In genomic region chr11:3799143-3799542, GRCh38 we compare ENCODE assay signal across 13 cellular contexts. TPM values are rescaled to one million over a fixed set of nuclear protein-coding genes. Genes with fewer than 3 reads are reported as not detected.
DNase-seq lines count a peak whose midpoint lies in the region; ATAC-seq and TF ChIP-seq lines count a peak whose summit lies in the region.
"Had no signal": no experiment of that assay in that cellular context is flagged by ENCODE, and none has a peak within 500 bp of the region (broad histone marks: within the 10 kb centered on the region; RNA-seq: fewer than 3 reads in every experiment).

No MANE protein-coding gene starts in this region.

- TF ChIP-seq CTCF in DOHH2 (IDR thresholded peaks at IDR 0.05; ENCODE audit: low read depth, low read length, poor library complexity, severe bottlenecking), result no peak

- H3K4me3 ChIP-seq in BLaER1 (no peak overlapping the region), DOHH2 (ENCODE audit: low read length) (peak overlapping the region; percentile 83)

- H4K20me1 ChIP-seq in BLaER1 (peaks cover 31% of the 10 kb centered on the region), DOHH2 (ENCODE audit: control insufficient read depth, insufficient read depth, low read depth, low read length) (peaks cover 24% of the 10 kb centered on the region)

- intact Hi-C loops in activated T-helper 2 cell treated with anti-CD3 and anti-CD28 coated beads, Interferon-gamma antibody, Interleukin-2, Interleukin-4, amounts not matched to agents 10 μg/mL and 5 μg/mL and 100 μg/mL, durations not matched to agents 14 hours and 24 hours and 36 hours (cut with micrococcal nuclease), result loop anchor here (5.0 kb wide), 1 partner anchor 1397 kb away; the partner anchor contains the start of gene TSSC4
- intact Hi-C loops in cardiac septum (cut with DNase I), result no loop called here
- intact Hi-C loops in Right ventricle myocardium inferior (cut with DNase I), result loop anchor here (5.0 kb wide), 1 partner anchor 293 kb away; the partner anchor contains the start of gene RRM1

- H3K9me3 ChIP-seq in BLaER1, result no peaks in the 10 kb centered on the region
- H3K9me3 ChIP-seq in DOHH2 (ENCODE audit: control insufficient read depth, insufficient read depth, low read length), result no peaks in the 10 kb centered on the region
- H3K9me3 ChIP-seq: gastrocnemius medialis had no signal

- H3K27ac Mint-ChIP-seq in activated T-helper 2 cell treated with anti-CD3 and anti-CD28 coated beads, Interferon-gamma antibody, Interleukin-2, Interleukin-4, amounts not matched to agents 10 μg/mL and 5 μg/mL and 100 μg/mL, durations not matched to agents 14 hours and 24 hours and 36 hours, result peak overlapping the region; percentile 95
- peak overlapping the region in 9 of 10 donors; percentile 98 to 100 (median 99) for H3K27ac Mint-ChIP-seq in naive thymus-derived CD8-positive, alpha-beta T cell

- H3K27me3 Mint-ChIP-seq in activated T-helper 2 cell treated with anti-CD3 and anti-CD28 coated beads, Interferon-gamma antibody, Interleukin-2, Interleukin-4, amounts not matched to agents 10 μg/mL and 5 μg/mL and 100 μg/mL, durations not matched to agents 14 hours and 24 hours and 36 hours (ENCODE audit: low read depth), result no peaks in the 10 kb centered on the region
- peaks cover 0 to 2% (median 0%) of the 10 kb centered on the region in 5 donors for H3K27me3 Mint-ChIP-seq in naive thymus-derived CD8-positive, alpha-beta T cell

- peaks cover 29% of the 10 kb centered on the region for H3K4me1 Mint-ChIP-seq in activated T-helper 2 cell treated with anti-CD3 and anti-CD28 coated beads, Interferon-gamma antibody, Interleukin-2, Interleukin-4, amounts not matched to agents 10 μg/mL and 5 μg/mL and 100 μg/mL, durations not matched to agents 14 hours and 24 hours and 36 hours (ENCODE audit: low read depth)
- peaks cover 17 to 49% (median 42%) of the 10 kb centered on the region in 4 donors for H3K4me1 Mint-ChIP-seq in naive thymus-derived CD8-positive, alpha-beta T cell

- peaks cover 27% of the 10 kb centered on the region for H3K36me3 Mint-ChIP-seq in activated T-helper 2 cell treated with anti-CD3 and anti-CD28 coated beads, Interferon-gamma antibody, Interleukin-2, Interleukin-4, amounts not matched to agents 10 μg/mL and 5 μg/mL and 100 μg/mL, durations not matched to agents 14 hours and 24 hours and 36 hours (ENCODE audit: low read depth)
- H3K36me3 Mint-ChIP-seq in naive thymus-derived CD8-positive, alpha-beta T cell, result peaks cover 0 to 12% (median 0%) of the 10 kb centered on the region in 3 donors

- POLR2A ChIA-PET in naive thymus-derived CD8-positive, alpha-beta T cell (lab: Charles Lee), result interaction anchor here (1.0 to 3.0 kb wide), 3 partner anchors 9 to 42 kb away, joined by 7 to 29 read pairs (median 27); partner anchors contain the start of genes PGAP2 and RHOG

- peaks cover 15% of the 10 kb centered on the region for H3K36me3 ChIP-seq in BLaER1
- H3K36me3 ChIP-seq in DOHH2 (ENCODE audit: control insufficient read depth, low read length), result peaks cover 31% of the 10 kb centered on the region

- H3K27me3 ChIP-seq in BLaER1, result no peaks in the 10 kb centered on the region
- no peaks in the 10 kb centered on the region for H3K27me3 ChIP-seq in DOHH2 (ENCODE audit: control insufficient read depth, low read length)
- H3K27me3 ChIP-seq: gastrocnemius medialis had no signal

- H3K27ac ChIP-seq in BLaER1 (no peak overlapping the region), DOHH2 (ENCODE audit: low read depth, low read length) (no peak overlapping the region)

- H3K79me2 ChIP-seq in DOHH2 (ENCODE audit: control insufficient read depth, low read length), result peaks cover 51% of the 10 kb centered on the region

- H3K9me3 Mint-ChIP-seq in activated T-helper 2 cell treated with anti-CD3 and anti-CD28 coated beads, Interferon-gamma antibody, Interleukin-2, Interleukin-4, amounts not matched to agents 10 μg/mL and 5 μg/mL and 100 μg/mL, durations not matched to agents 14 hours and 24 hours and 36 hours, result no peaks in the 10 kb centered on the region
- H3K9me3 Mint-ChIP-seq in naive thymus-derived CD8-positive, alpha-beta T cell, result no peaks in the 10 kb centered on the region

- H3K9ac ChIP-seq in BLaER1, result no peak overlapping the region

- peaks cover 5% of the 10 kb centered on the region; the same call in 1 of the 2 replicates for H3F3A ChIP-seq in DOHH2 (ENCODE audit: control insufficient read depth, insufficient read depth)

- H3K4me1 ChIP-seq in BLaER1 (peaks cover 30% of the 10 kb centered on the region), DOHH2 (ENCODE audit: control insufficient read depth, low read length) (peaks cover 28% of the 10 kb centered on the region)

- no peak for DNase-seq in activated T-helper 2 cell treated with anti-CD3 and anti-CD28 coated beads, Interferon-gamma antibody, Interleukin-2, Interleukin-4, amounts not matched to agents 10 μg/mL and 5 μg/mL and 100 μg/mL, durations not matched to agents 14 hours and 24 hours and 36 hours (ENCODE audit: low spot score)
- no peak for DNase-seq in naive thymus-derived CD8-positive, alpha-beta T cell
- DNase-seq in cardiac septum (ENCODE audit: low spot score), result no peak
- DNase-seq in Right ventricle myocardium inferior (ENCODE audit: missing footprints), result no peak
- DNase-seq in NCI-H345 treated with DMSO at 0.1 percent for 48 hours (lab: John Stamatoyannopoulos, UW; ENCODE audit: unreplicated experiment), result no peak
- no peak for DNase-seq in stimulated activated naive CD4-positive, alpha-beta T cell treated with Interleukin-2 at 50 U/mL for 16 hours (lab: John Stamatoyannopoulos, UW)
- DNase-seq: effector CD4-positive, alpha-beta T cell; gastrocnemius medialis; NCI-H1417; stimulated activated CD4-positive, alpha-beta T cell treated with anti-CD3 and anti-CD28 coated beads, Interleukin-4, amount 100 ng/mL, for 4 hours had no signal

- no peaks in the 10 kb centered on the region for H3K9me2 ChIP-seq in DOHH2 (replicated peaks; ENCODE audit: control insufficient read depth, low read length)

- no peak for ATAC-seq in naive thymus-derived CD8-positive, alpha-beta T cell
- no peak for ATAC-seq in Right ventricle myocardium inferior
- ATAC-seq: gastrocnemius medialis, right cardiac atrium had no signal

- no peak overlapping the region for H3K4me3 Mint-ChIP-seq in activated T-helper 2 cell treated with anti-CD3 and anti-CD28 coated beads, Interferon-gamma antibody, Interleukin-2, Interleukin-4, amounts not matched to agents 10 μg/mL and 5 μg/mL and 100 μg/mL, durations not matched to agents 14 hours and 24 hours and 36 hours (ENCODE audit: low read depth)
- H3K4me3 Mint-ChIP-seq in naive thymus-derived CD8-positive, alpha-beta T cell, result peak overlapping the region in 9 of 10 donors; percentile 86 to 97 (median 96)

- 0 out of 2 replicates have a peak overlapping the region, but pooled peaks have one; percentile 94 for H3K4me2 ChIP-seq in BLaER1
- peak overlapping the region; percentile 89 for H3K4me2 ChIP-seq in DOHH2 (ENCODE audit: low read length)

RNA-seq across cellular contexts. Expression of gene NUP98, which starts 1.8 kb away (rescaled TPM):
- total RNA-seq in activated T-helper 2 cell treated with anti-CD3 and anti-CD28 coated beads, Interferon-gamma antibody, Interleukin-2, Interleukin-4, amounts not matched to agents 10 μg/mL and 5 μg/mL and 100 μg/mL, durations not matched to agents 14 hours and 24 hours and 36 hours, result 123 and 131 TPM in 2 replicates
- total RNA-seq in naive thymus-derived CD8-positive, alpha-beta T cell, result 100 to 1,000 TPM; 106 to 126 TPM
- polyA plus RNA-seq in naive thymus-derived CD8-positive, alpha-beta T cell, result 10 to 100 TPM; 31.8 to 50.9 (median 44.9) TPM
- total RNA-seq in cardiac septum, result 49.6 TPM
- total RNA-seq in Right ventricle myocardium inferior, result 40.4 TPM

RNA-seq across cellular contexts. Expression of gene PGAP2, which starts 9.2 kb away (rescaled TPM):
- total RNA-seq in activated T-helper 2 cell treated with anti-CD3 and anti-CD28 coated beads, Interferon-gamma antibody, Interleukin-2, Interleukin-4, amounts not matched to agents 10 μg/mL and 5 μg/mL and 100 μg/mL, durations not matched to agents 14 hours and 24 hours and 36 hours, result 23.8 and 30.3 TPM in 2 replicates
- 10 to 100 TPM; 23.0 to 23.1 TPM for total RNA-seq in naive thymus-derived CD8-positive, alpha-beta T cell
- 10 to 100 TPM; 13.6 to 24.2 (median 21.9) TPM for polyA plus RNA-seq in naive thymus-derived CD8-positive, alpha-beta T cell
- total RNA-seq in cardiac septum (22.7 TPM), Right ventricle myocardium inferior (26.6 TPM)

RNA-seq across cellular contexts. Expression of gene RHOG, which starts 41.6 kb away (rescaled TPM):
- total RNA-seq in activated T-helper 2 cell treated with anti-CD3 and anti-CD28 coated beads, Interferon-gamma antibody, Interleukin-2, Interleukin-4, amounts not matched to agents 10 μg/mL and 5 μg/mL and 100 μg/mL, durations not matched to agents 14 hours and 24 hours and 36 hours, result 174 and 177 TPM in 2 replicates
- 10 to 100 TPM; 78.4 to 79.3 TPM for total RNA-seq in naive thymus-derived CD8-positive, alpha-beta T cell
- polyA plus RNA-seq in naive thymus-derived CD8-positive, alpha-beta T cell, result 100 to 1,000 TPM; 125 to 175 (median 144) TPM
- total RNA-seq in cardiac septum (27.5 TPM), Right ventricle myocardium inferior (25.6 TPM)

RNA-seq across cellular contexts. Expression of gene STIM1, which starts 56.3 kb away (rescaled TPM):
- total RNA-seq in activated T-helper 2 cell treated with anti-CD3 and anti-CD28 coated beads, Interferon-gamma antibody, Interleukin-2, Interleukin-4, amounts not matched to agents 10 μg/mL and 5 μg/mL and 100 μg/mL, durations not matched to agents 14 hours and 24 hours and 36 hours, result 77.6 and 78.0 TPM in 2 replicates
- 100 to 1,000 TPM in 1 of 2 experiments, 10 to 100 TPM in 1; 98.7 to 101 TPM for total RNA-seq in naive thymus-derived CD8-positive, alpha-beta T cell
- 10 to 100 TPM; 33.4 to 39.0 (median 38.9) TPM for polyA plus RNA-seq in naive thymus-derived CD8-positive, alpha-beta T cell
- total RNA-seq in cardiac septum (40.4 TPM), Right ventricle myocardium inferior (28.9 TPM)
